13 cellular contexts compared by ENCODE assay signal in the genomic region with DNA sequence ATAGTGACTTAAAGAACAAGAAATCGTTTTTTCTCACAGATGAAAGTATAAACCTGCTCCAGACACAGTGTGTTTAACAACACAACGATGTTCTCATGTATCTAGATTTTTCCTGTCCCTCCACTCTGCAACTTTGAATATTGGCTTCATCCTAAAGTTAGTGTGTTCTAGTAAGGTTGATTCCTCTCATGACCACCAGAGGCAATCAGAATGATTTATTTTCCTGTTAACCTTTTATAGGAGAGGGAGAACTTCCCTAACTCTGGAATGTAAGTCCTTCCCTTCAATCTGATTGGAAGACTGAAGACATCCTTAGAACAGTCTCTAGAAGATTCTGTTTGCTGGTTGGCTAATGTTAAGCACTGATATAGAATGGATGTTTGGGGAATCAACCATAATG. TPM values are rescaled to one million over a fixed set of nuclear protein-coding genes. Genes with fewer than 3 reads are reported as not detected.
A peak's percentile ranks its signal among the peaks of the same experiment; 100 is the strongest.
DNase-seq lines count a peak whose midpoint lies in the region; ATAC-seq and TF ChIP-seq lines count a peak whose summit lies in the region.
"Had no signal": no experiment of that assay in that cellular context is flagged by ENCODE, and none has a peak within 500 bp of the region (broad histone marks: within the 10 kb centered on the region; RNA-seq: fewer than 3 reads in every experiment).

No MANE protein-coding gene starts in this region.

- no peak overlapping the region for H3K4me3 Mint-ChIP-seq in naive thymus-derived CD4-positive, alpha-beta T cell

- H3K18ac ChIP-seq in mesendoderm (ENCODE audit: low read length) = no peak overlapping the region

- peaks cover 24% of the 10 kb centered on the region for H3K36me3 ChIP-seq in DOHH2 (ENCODE audit: control insufficient read depth, low read length)
- no peaks in the 10 kb centered on the region for H3K36me3 ChIP-seq in KMS-11 (ENCODE audit: insufficient read depth)
- H3K36me3 ChIP-seq in mesendoderm (ENCODE audit: control insufficient read depth, insufficient read depth, low read length) = no peaks in the 10 kb centered on the region
- no peaks in the 10 kb centered on the region for H3K36me3 ChIP-seq in naive thymus-derived CD4-positive, alpha-beta T cell (ENCODE audit: control insufficient read depth in 2 of 3, insufficient read depth in 3 of 3, low read length in 3 of 3)

- H4K8ac ChIP-seq in mesendoderm (ENCODE audit: low read depth, low read length) = no peak overlapping the region

- peaks cover 11% of the 10 kb centered on the region for H3K9me3 ChIP-seq in DOHH2 (ENCODE audit: control insufficient read depth, insufficient read depth, low read length)
- no peaks in the 10 kb centered on the region for H3K9me3 ChIP-seq in naive thymus-derived CD4-positive, alpha-beta T cell (ENCODE audit: control insufficient read depth in 2 of 3, low read length in 3 of 3)

- POLR2A ChIA-PET in naive thymus-derived CD4-positive, alpha-beta T cell (lab: Charles Lee) = interaction anchor here (0.6 kb wide), 1 partner anchor 73 kb away, joined by 6 read pairs; no protein-coding TSS in a partner anchor

- H3K4me2 ChIP-seq in DOHH2 (ENCODE audit: low read length) = no peak overlapping the region
- no peak overlapping the region for H3K4me2 ChIP-seq in KMS-11
- no peak overlapping the region for H3K4me2 ChIP-seq in mesendoderm (ENCODE audit: low read length)

- no peak overlapping the region for H4K5ac ChIP-seq in mesendoderm (ENCODE audit: low read length)

- DNase-seq in astrocyte of the cerebellum (ENCODE audit: low read depth) = no peak
- peak; percentile 75 for DNase-seq in mesendoderm
- DNase-seq in NCI-H446 treated with DMSO at 0.1 percent for 48 hours (lab: John Stamatoyannopoulos, UW) = no peak
- DNase-seq in activated gamma-delta T cell (lab: John Stamatoyannopoulos, UW) = no peak
- DNase-seq in naive thymus-derived CD4-positive, alpha-beta T cell = no peak
- DNase-seq: anterior cingulate cortex, EL, kidney, NCI-H446 had no signal

- no peaks in the 10 kb centered on the region for H3K79me1 ChIP-seq in mesendoderm (ENCODE audit: low read length)

- peaks cover 5% of the 10 kb centered on the region for H3F3A ChIP-seq in DOHH2 (ENCODE audit: control insufficient read depth, insufficient read depth)

- peaks cover 0 to 9% (median 0%) of the 10 kb centered on the region in 11 donors for H3K9me3 Mint-ChIP-seq in naive thymus-derived CD4-positive, alpha-beta T cell

- H3K56ac ChIP-seq in mesendoderm (ENCODE audit: low read length) = no peak overlapping the region

- no peak overlapping the region for H2BK15ac ChIP-seq in mesendoderm (replicated peaks; ENCODE audit: low read depth)

- H2BK120ac ChIP-seq in mesendoderm (ENCODE audit: low read depth, low read length) = no peak overlapping the region

- H3K36me3 Mint-ChIP-seq in naive thymus-derived CD4-positive, alpha-beta T cell = no peaks in the 10 kb centered on the region

- TF ChIP-seq CTCF in DOHH2 (IDR thresholded peaks at IDR 0.05; ENCODE audit: low read depth, low read length, poor library complexity, severe bottlenecking) (peak; percentile 48), KMS-11 (conservative IDR thresholded peaks at IDR 0.05; ENCODE audit: low read depth, low read length) (peak; percentile 48), astrocyte of the cerebellum (IDR thresholded peaks at IDR 0.05; ENCODE audit: low read depth, low read length, missing control alignments) (peak; percentile 14)

- no peak overlapping the region for H3K27ac ChIP-seq in DOHH2 (ENCODE audit: low read depth, low read length)
- no peak overlapping the region for H3K27ac ChIP-seq in KMS-11
- H3K27ac ChIP-seq in mesendoderm (ENCODE audit: low read depth, low read length) = no peak overlapping the region
- no peak overlapping the region for H3K27ac ChIP-seq in naive thymus-derived CD4-positive, alpha-beta T cell (ENCODE audit: low read depth, low read length)

- no peak for ATAC-seq in naive thymus-derived CD4-positive, alpha-beta T cell
- no peak for ATAC-seq in HG03097 (IDR thresholded peaks at IDR 0.05; ENCODE audit: low FRiP score, unreplicated experiment)

- in situ Hi-C loops in astrocyte of the cerebellum (cut with HindIII; ENCODE audit: low sequenced_read_pairs) = no loop called here

- H3K27me3 Mint-ChIP-seq in naive thymus-derived CD4-positive, alpha-beta T cell = no peaks in the 10 kb centered on the region

- H3K79me2 ChIP-seq in DOHH2 (ENCODE audit: control insufficient read depth, low read length) = no peaks in the 10 kb centered on the region
- H3K79me2 ChIP-seq in KMS-11 (ENCODE audit: insufficient read depth, low read depth) = no peaks in the 10 kb centered on the region
- H3K79me2 ChIP-seq in mesendoderm (ENCODE audit: control insufficient read depth, insufficient read depth, low read length) = no peaks in the 10 kb centered on the region

- H3K9ac ChIP-seq in KMS-11 (no peak overlapping the region), mesendoderm (ENCODE audit: low read length) (no peak overlapping the region)

- H3K9me2 ChIP-seq in DOHH2 (replicated peaks; ENCODE audit: control insufficient read depth, low read length) = no peaks in the 10 kb centered on the region

- H3K4me1 Mint-ChIP-seq in naive thymus-derived CD4-positive, alpha-beta T cell = peaks cover 5 to 18% (median 13%) of the 10 kb centered on the region in 7 donors

- H4K20me1 ChIP-seq in DOHH2 (ENCODE audit: control insufficient read depth, insufficient read depth, low read depth, low read length) = no peaks in the 10 kb centered on the region
- H4K20me1 ChIP-seq in KMS-11 (ENCODE audit: insufficient read depth) = no peaks in the 10 kb centered on the region

- no peak overlapping the region for H2BK5ac ChIP-seq in mesendoderm (ENCODE audit: low read length)

- intact Hi-C loops in naive thymus-derived CD4-positive, alpha-beta T cell (cut with micrococcal nuclease) = no loop called here

- H3K4me3 ChIP-seq in DOHH2 (ENCODE audit: low read length) (no peak overlapping the region), KMS-11 (IDR thresholded peaks at IDR 0.05; ENCODE audit: insufficient read depth, low read depth, low read length) (no peak overlapping the region), astrocyte of the cerebellum (ENCODE audit: low read depth, low read length) (no peak overlapping the region), mesendoderm (ENCODE audit: low read length) (no peak overlapping the region)
- H3K4me3 ChIP-seq in naive thymus-derived CD4-positive, alpha-beta T cell (ENCODE audit: low read length) = no peak overlapping the region

- WGBS in mesendoderm (ENCODE audit: extremely low coverage, insufficient coverage, low lambda C conversion rate) = no CpG with 5 or more reads among the region's 2 CpGs

- H3K23ac ChIP-seq in mesendoderm (ENCODE audit: low read length) = no peak overlapping the region

- no peak overlapping the region for H2AFZ ChIP-seq in KMS-11 (ENCODE audit: low read depth)

- H3K4ac ChIP-seq in mesendoderm (ENCODE audit: low read depth, low read length) = no peak overlapping the region

- H3K27me3 ChIP-seq in DOHH2 (ENCODE audit: control insufficient read depth, low read length) (no peaks in the 10 kb centered on the region), KMS-11 (ENCODE audit: insufficient read depth, low read depth) (no peaks in the 10 kb centered on the region), mesendoderm (ENCODE audit: insufficient read depth, low read length, poor library complexity) (no peaks in the 10 kb centered on the region)
- H3K27me3 ChIP-seq in naive thymus-derived CD4-positive, alpha-beta T cell (ENCODE audit: control insufficient read depth in 2 of 2, insufficient read depth in 2 of 2, low read length in 2 of 2) = no peaks in the 10 kb centered on the region

- CTCF ChIA-PET in naive thymus-derived CD4-positive, alpha-beta T cell (lab: Charles Lee) = no interaction called here

- no peak overlapping the region for H2AK5ac ChIP-seq in mesendoderm (ENCODE audit: low read length)

- H3K27ac Mint-ChIP-seq in naive thymus-derived CD4-positive, alpha-beta T cell = no peak overlapping the region

- H3K4me1 ChIP-seq in DOHH2 (ENCODE audit: control insufficient read depth, low read length) (peaks cover 60% of the 10 kb centered on the region), KMS-11 (ENCODE audit: low read depth, poor library complexity, severe bottlenecking) (peaks cover 75% of the 10 kb centered on the region), mesendoderm (ENCODE audit: control insufficient read depth, low read depth, low read length) (no peaks in the 10 kb centered on the region)
- no peaks in the 10 kb centered on the region for H3K4me1 ChIP-seq in naive thymus-derived CD4-positive, alpha-beta T cell (ENCODE audit: control insufficient read depth in 2 of 2, insufficient read depth in 2 of 2, low read length in 2 of 2)

RNA-seq across cellular contexts. Expression of a gene that starts 41.0 kb away (rescaled TPM):
- 12.2 TPM for polyA plus RNA-seq in mesendoderm (2013, experiment 1 of 2)
- 13.0 TPM for polyA plus RNA-seq in mesendoderm (2013, experiment 2 of 2)
- total RNA-seq in naive thymus-derived CD4-positive, alpha-beta T cell = 10 to 100 TPM; 12.0 to 15.7 (median 12.6) TPM
- 10 to 100 TPM in 1 of 2 donors, 1 to 10 TPM in 1; 7.3 to 14.5 TPM for polyA plus RNA-seq in naive thymus-derived CD4-positive, alpha-beta T cell

RNA-seq across cellular contexts. Expression of a gene that starts 51.6 kb away (rescaled TPM):
- 0.18 TPM for polyA plus RNA-seq in mesendoderm (2013, experiment 1 of 2)
- 0.13 TPM for polyA plus RNA-seq in mesendoderm (2013, experiment 2 of 2)
- total RNA-seq in naive thymus-derived CD4-positive, alpha-beta T cell = under 1 TPM; 0.19 to 0.89 (median 0.59) TPM
- polyA plus RNA-seq in naive thymus-derived CD4-positive, alpha-beta T cell = 1 to 10 TPM in 1 of 2 donors, under 1 TPM in 1; 0.39 to 1.6 TPM
- total RNA-seq: kidney, subcutaneous adipose tissue had no signal
